15 cellular contexts compared by ENCODE assay signal in the genomic region with DNA sequence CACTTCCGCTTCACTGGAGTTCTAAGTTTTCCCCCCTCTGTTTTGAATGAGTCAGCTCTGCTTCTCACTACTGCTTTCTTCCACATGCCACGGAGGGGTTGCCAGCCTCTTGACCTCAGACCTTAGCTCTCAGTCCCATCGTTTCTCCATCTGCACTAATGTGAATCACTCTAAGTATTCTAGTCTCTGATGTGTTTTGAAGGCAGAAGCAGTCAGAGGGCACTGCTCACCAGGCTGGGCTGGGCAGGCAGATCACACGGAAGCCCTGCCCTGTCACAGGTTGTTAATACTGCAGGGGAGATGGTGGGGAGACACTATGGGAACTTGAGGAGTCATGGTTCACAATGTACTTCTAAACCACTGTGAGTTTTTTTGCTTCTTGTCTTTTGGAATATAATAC. TPM values are rescaled to one million over a fixed set of nuclear protein-coding genes. Genes with fewer than 3 reads are reported as not detected.
"Had no signal": no experiment of that assay in that cellular context is flagged by ENCODE, and none has a peak within 500 bp of the region (broad histone marks: within the 10 kb centered on the region; RNA-seq: fewer than 3 reads in every experiment).

No MANE protein-coding gene starts in this region.

RNA-seq across cellular contexts. Expression of gene GOLGA8T, which starts 24.3 kb away (rescaled TPM):
- total RNA-seq: naive thymus-derived CD8-positive, alpha-beta T cell; posterior vena cava; prostate gland; smooth muscle cell; stomach; subcutaneous adipose tissue; tibial nerve; uterus had no signal
- polyA plus RNA-seq: naive thymus-derived CD8-positive, alpha-beta T cell; smooth muscle cell; stomach had no signal

RNA-seq across cellular contexts. Expression of gene GOLGA8J, which starts 27.8 kb away (rescaled TPM):
- total RNA-seq: osteocyte, posterior vena cava, pulmonary artery endothelial cell, right atrium auricular region, smooth muscle cell, stomach, temporal lobe, upper lobe of left lung, urinary bladder had no signal
- polyA plus RNA-seq: naive thymus-derived CD8-positive, alpha-beta T cell; smooth muscle cell; spleen; stomach; urinary bladder had no signal
